Comparison of ENCODE assay signal across 8 cellular contexts in the genomic region with DNA sequence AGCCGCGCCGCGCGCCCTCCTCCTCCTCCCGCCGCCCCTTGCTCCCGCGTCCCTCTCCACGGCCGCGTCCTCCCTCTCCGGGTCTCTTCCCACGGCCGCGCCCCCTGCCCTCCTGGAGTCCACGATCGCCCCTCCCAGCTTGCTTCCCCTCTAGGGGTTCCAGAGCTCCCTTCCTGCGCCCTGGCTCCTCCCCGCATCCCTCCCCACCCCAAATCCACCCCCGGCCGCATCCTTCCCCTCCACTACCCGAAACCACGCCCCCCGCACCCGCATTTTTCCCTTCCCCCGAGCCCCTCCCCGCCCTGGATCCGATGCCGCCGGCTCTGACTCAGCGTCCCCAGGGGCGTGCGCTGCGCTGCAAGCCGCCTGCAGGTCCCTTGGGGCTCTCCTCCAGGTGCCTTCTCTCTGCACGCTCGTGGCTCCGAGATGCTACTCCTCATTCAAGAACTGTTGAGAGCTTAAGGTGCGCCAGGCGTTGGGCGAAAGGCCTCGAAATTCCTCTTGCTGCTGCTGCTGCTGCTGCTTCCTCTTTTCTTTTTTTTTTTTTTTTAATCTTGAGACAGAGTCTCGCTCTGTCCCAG. TPM values are rescaled to one million over a fixed set of nuclear protein-coding genes. Genes with fewer than 3 reads are reported as not detected.
A peak's percentile ranks its signal among the peaks of the same experiment; 100 is the strongest.
DNase-seq lines count a peak whose midpoint lies in the region; ATAC-seq, FAIRE-seq and TF ChIP-seq lines count a peak whose summit lies in the region.

No MANE protein-coding gene starts in this region.

- intact Hi-C loops in activated B cell treated with CpG ODN at 0.5 μM for 24 hours (cut with micrococcal nuclease), result loop anchor here (1.0 to 10.0 kb wide), 7 partner anchors 9 to 765 kb away; a partner anchor contains a TSS
- intact Hi-C loops in mammary epithelial cell (cut with micrococcal nuclease), result no loop called here
- intact Hi-C loops in kidney (cut with DNase I), result no loop called here

- H3K27ac Mint-ChIP-seq in activated B cell treated with CpG ODN at 0.5 μM for 24 hours, result peak overlapping the region; percentile 63

- peaks cover 5% of the 10 kb centered on the region for H3K27me3 Mint-ChIP-seq in activated B cell treated with CpG ODN at 0.5 μM for 24 hours

- H2AFZ ChIP-seq in mammary epithelial cell (ENCODE audit: low read depth, low read length), result peak overlapping the region; percentile 59

- peak; percentile 61 for ATAC-seq in GM21515 (IDR thresholded peaks at IDR 0.05; ENCODE audit: unreplicated experiment)
- peak; percentile 98 for ATAC-seq in activated B cell treated with CpG ODN at 0.5 μM for 24 hours (ENCODE audit: low read depth)

- no peak for TF ChIP-seq CTCF in activated B cell treated with CpG ODN at 0.5 μM for 24 hours (IDR thresholded peaks at IDR 0.05)
- no peak for TF ChIP-seq CTCF in mammary epithelial cell (conservative IDR thresholded peaks at IDR 0.05 in 1 of 2, IDR thresholded peaks at IDR 0.05 in 1 of 2; ENCODE audit: extremely low read depth in 1 of 2, insufficient read depth in 1 of 2, low read depth in 1 of 2, low read length in 2 of 2)
- TF ChIP-seq CTCF in kidney (IDR thresholded peaks at IDR 0.05; ENCODE audit: borderline replicate concordance, extremely low read depth, insufficient read depth), result no peak

- no peaks in the 10 kb centered on the region for H3K9me3 Mint-ChIP-seq in activated B cell treated with CpG ODN at 0.5 μM for 24 hours

- H3K4me1 ChIP-seq in mammary epithelial cell (ENCODE audit: insufficient read depth, low read length) (no peaks in the 10 kb centered on the region), kidney (ENCODE audit: control insufficient read depth in 1 of 2, insufficient read depth in 1 of 2, low read depth in 1 of 2, low read length in 2 of 2) (peaks cover 0 to 3% of the 10 kb centered on the region in 2 donors)

- in situ Hi-C loops in Caki2 (cut with HindIII; ENCODE audit: low pct_unique_long_range_greater_than_20kb, low sequenced_read_pairs), result no loop called here
- in situ Hi-C loops in mammary epithelial cell (cut with MboI; ENCODE audit: low sequenced_read_pairs in 2 of 2), result no loop called here

- dilution Hi-C loops in mammary epithelial cell (cut with HindIII; ENCODE audit: low sequenced_read_pairs), result no loop called here

- DNase-seq in Caki2 (ENCODE audit: low read depth) (peak; percentile 70), MG63 (peak; percentile 35), activated B cell treated with CpG ODN at 0.5 μM for 24 hours (peak; percentile 85), mammary epithelial cell (peak; percentile 34), kidney (peak; percentile 82), NCI-H774 (lab: John Stamatoyannopoulos, UW) (no peak)
- peak; percentile 15 to 64 (median 47) for DNase-seq in stimulated activated CD4-positive, alpha-beta T cell treated with anti-CD3 and anti-CD28 coated beads, TNF-alpha, amount 100 ng/mL, for 1 hour (ENCODE audit: low read depth in 3 of 3, low spot score in 1 of 3)

- H3K4me2 ChIP-seq in mammary epithelial cell (ENCODE audit: insufficient read depth, low read depth, low read length), result peak overlapping the region; percentile 79

- H3K4me3 ChIP-seq in MG63 (no peak overlapping the region), mammary epithelial cell (replicated peaks in 1 of 3; ENCODE audit: insufficient read depth in 1 of 3, low read depth in 2 of 3, low read length in 3 of 3) (peak overlapping the region in 2 of 3 experiments; percentile 14 to 42), kidney (ENCODE audit: low read length in 2 of 2) (no peak overlapping the region)

- WGBS in mammary epithelial cell (ENCODE audit: low coverage, missing lambda C conversion rate), result no CpG with 5 or more reads among the region's 44 CpGs

- no peaks in the 10 kb centered on the region for H3K36me3 Mint-ChIP-seq in activated B cell treated with CpG ODN at 0.5 μM for 24 hours (ENCODE audit: low read depth)

- peak overlapping the region; percentile 85 for H3K4me3 Mint-ChIP-seq in activated B cell treated with CpG ODN at 0.5 μM for 24 hours

- peaks cover 20% of the 10 kb centered on the region for H3K4me1 Mint-ChIP-seq in activated B cell treated with CpG ODN at 0.5 μM for 24 hours

- POLR2A ChIA-PET in activated B cell treated with CpG ODN at 0.5 μM for 24 hours (lab: Charles Lee), result interaction anchor here (0.6 to 1.5 kb wide), 8 partner anchors 9 to 746 kb away, joined by 3 to 27 read pairs (median 4); a partner anchor contains a TSS

- no peaks in the 10 kb centered on the region for H3K79me2 ChIP-seq in mammary epithelial cell (ENCODE audit: insufficient read depth, low read length)

- no peaks in the 10 kb centered on the region for H4K20me1 ChIP-seq in mammary epithelial cell (ENCODE audit: insufficient read depth, low read length)

- H3K36me3 ChIP-seq in MG63 (no peaks in the 10 kb centered on the region), mammary epithelial cell (ENCODE audit: insufficient read depth, low read length) (no peaks in the 10 kb centered on the region), kidney (ENCODE audit: control insufficient read depth in 1 of 2, insufficient read depth in 2 of 2, low read length in 2 of 2) (no peaks in the 10 kb centered on the region)

- no peak for FAIRE-seq in kidney (lab: Jason Lieb, UNC)

- H3K9ac ChIP-seq in mammary epithelial cell (ENCODE audit: insufficient read depth, low read length) (no peak overlapping the region), kidney (ENCODE audit: low read length in 2 of 2) (no peak overlapping the region)

- CTCF ChIA-PET in activated B cell treated with CpG ODN at 0.5 μM for 24 hours (lab: Charles Lee) (no interaction called here), mammary epithelial cell (lab: Charles Lee; ENCODE audit: low non-redundant PET) (no interaction called here)

- BruUV-seq in mammary epithelial cell (replicated peaks; lab: Mats Ljungman, UMichigan), result no TSS peak

- H3K9me3 ChIP-seq in MG63 (no peaks in the 10 kb centered on the region), mammary epithelial cell (replicated peaks; ENCODE audit: insufficient read depth, low read length) (no peaks in the 10 kb centered on the region), kidney (ENCODE audit: control insufficient read depth in 1 of 2, low read length in 2 of 2) (no peaks in the 10 kb centered on the region)

- peaks cover 4% of the 10 kb centered on the region; the same call in 1 of the 2 replicates for H3K27me3 ChIP-seq in MG63
- peaks cover 14% of the 10 kb centered on the region for H3K27me3 ChIP-seq in mammary epithelial cell (ENCODE audit: insufficient read depth, low read length)

- H3K27ac ChIP-seq in mammary epithelial cell (ENCODE audit: insufficient read depth, low read depth, low read length), result no peak overlapping the region
- no peak overlapping the region for H3K27ac ChIP-seq in kidney (ENCODE audit: low read depth in 2 of 2, low read length in 2 of 2)

RNA-seq across cellular contexts. Expression of a gene that starts 0.3 kb away (rescaled TPM):
- total RNA-seq in Caki2 (2014; rRNA removed; shearing (Covaris generic); ENCODE audit: low replicate concordance), result 27.3 TPM in 2 replicates
- total RNA-seq in MG63 (2014; rRNA removed; shearing (Covaris generic); ENCODE audit: low replicate concordance), result 0.23 TPM in 1 of 2 replicates, not detected in the other
- total RNA-seq in activated B cell treated with CpG ODN at 0.5 μM for 24 hours, result 0.31 TPM in 1 of 2 replicates, not detected in the other
- not detected for total RNA-seq in mammary epithelial cell
- polyA plus RNA-seq in mammary epithelial cell, result not detected
- not detected for polyA minus RNA-seq in mammary epithelial cell
- 5.0 TPM for total RNA-seq in kidney
- 12.9 TPM for polyA plus RNA-seq in kidney (ENCODE audit: insufficient read depth, low read depth, low replicate concordance)

RNA-seq across cellular contexts. Expression of a gene that starts 8.2 kb away (rescaled TPM):
- total RNA-seq in Caki2 (2014; rRNA removed; shearing (Covaris generic); ENCODE audit: low replicate concordance), result 5.9 and 6.5 TPM in 2 replicates
- total RNA-seq in MG63 (2014; rRNA removed; shearing (Covaris generic); ENCODE audit: low replicate concordance), result 3.4 and 3.9 TPM in 2 replicates
- 73.9 and 77.9 TPM in 2 replicates for total RNA-seq in activated B cell treated with CpG ODN at 0.5 μM for 24 hours
- total RNA-seq in mammary epithelial cell, result 10 to 100 TPM; 18.3 to 29.1 TPM
- 12.7 TPM for polyA plus RNA-seq in mammary epithelial cell
- 47.2 TPM for polyA minus RNA-seq in mammary epithelial cell
- total RNA-seq in kidney, result 47.7 TPM
- polyA plus RNA-seq in kidney (ENCODE audit: insufficient read depth, low read depth, low replicate concordance), result 7.0 TPM

Comparison
In these comparisons a context has a peak if more than half of its experiments do, and no peak if none do; other contexts are left out.
1. H3K4me3 ChIP-seq: peak in mammary epithelial cell (2 of 3); none in MG63 (single experiment) and kidney (0 of 2).